1 cellular context compared by ENCODE assay signal in the genomic region with DNA sequence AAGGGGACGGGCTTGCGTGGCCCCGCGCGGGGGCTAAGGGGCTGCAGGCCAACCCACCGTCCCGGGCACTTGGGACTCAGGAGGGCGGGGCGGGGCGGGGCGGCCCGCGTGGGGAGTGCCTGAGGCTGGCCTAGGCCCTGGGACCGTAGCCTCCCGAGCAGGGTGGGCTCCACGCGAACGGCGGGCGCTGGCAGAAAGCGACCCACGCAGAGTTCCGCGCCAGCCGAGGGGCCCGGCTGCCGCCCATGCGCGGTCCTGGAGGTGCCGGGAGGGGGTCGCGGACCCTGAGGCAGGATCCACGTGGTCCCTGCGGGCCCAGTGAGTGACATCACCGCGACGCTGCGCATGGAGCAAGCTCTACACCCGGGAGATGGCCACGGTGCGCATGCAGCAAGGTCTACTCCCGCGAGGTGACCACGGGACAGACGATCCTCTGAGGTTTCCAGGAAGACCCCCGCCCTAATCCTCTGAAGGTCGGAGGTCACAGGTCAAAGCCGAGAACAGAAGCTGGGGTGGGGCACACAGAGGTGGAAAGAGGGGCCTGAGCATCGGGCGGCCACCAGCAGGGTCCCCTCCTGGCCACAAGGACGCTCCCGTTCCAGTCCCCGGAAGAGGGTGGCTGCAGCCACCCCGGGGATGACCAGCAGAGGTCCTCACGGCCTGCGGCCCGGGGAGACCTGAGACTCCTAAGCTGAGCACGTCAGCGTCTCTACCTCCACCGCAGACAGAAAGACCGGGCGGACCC.
TF ChIP-seq lines count a peak whose summit lies in the region.

No MANE protein-coding gene starts in this region.

TF ChIP-seq in H1, 55 proteins besides CTCF, POLR2A, EP300 and RAD21 (continued from another document):
- TF ChIP-seq, protein P1, sequence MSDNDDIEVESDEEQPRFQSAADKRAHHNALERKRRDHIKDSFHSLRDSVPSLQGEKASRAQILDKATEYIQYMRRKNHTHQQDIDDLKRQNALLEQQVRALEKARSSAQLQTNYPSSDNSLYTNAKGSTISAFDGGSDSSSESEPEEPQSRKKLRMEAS (IDR thresholded peaks at IDR 0.05): peak; percentile 83
- TF ChIP-seq BACH1 (IDR thresholded peaks at IDR 0.05; ENCODE audit: low read length) (peak; percentile 48), HDAC2 (IDR thresholded peaks at IDR 0.05; ENCODE audit: borderline replicate concordance in 1 of 2, low read depth in 2 of 2, low read length in 2 of 2) (0 out of 4 replicates have a peak, but pooled peaks have one; percentile 3 to 36), CTBP2 (IDR thresholded peaks at IDR 0.05; ENCODE audit: borderline replicate concordance, insufficient read depth, insufficient read length, low read length) (no peak), ASH2L (IDR thresholded peaks at IDR 0.05; ENCODE audit: low read length) (peak; percentile 48), PHF8 (conservative IDR thresholded peaks at IDR 0.05; ENCODE audit: low read depth, low read length) (peak; percentile 34; the same call in 1 of the 2 replicates), CHD2 (IDR thresholded peaks at IDR 0.05; ENCODE audit: low read length) (peak; percentile 42; the same call in 1 of the 2 replicates), CREB1 (IDR thresholded peaks at IDR 0.05) (peak; percentile 11), SIRT6 (IDR thresholded peaks at IDR 0.05; ENCODE audit: low read length) (no peak)
- TF ChIP-seq, protein P2, sequence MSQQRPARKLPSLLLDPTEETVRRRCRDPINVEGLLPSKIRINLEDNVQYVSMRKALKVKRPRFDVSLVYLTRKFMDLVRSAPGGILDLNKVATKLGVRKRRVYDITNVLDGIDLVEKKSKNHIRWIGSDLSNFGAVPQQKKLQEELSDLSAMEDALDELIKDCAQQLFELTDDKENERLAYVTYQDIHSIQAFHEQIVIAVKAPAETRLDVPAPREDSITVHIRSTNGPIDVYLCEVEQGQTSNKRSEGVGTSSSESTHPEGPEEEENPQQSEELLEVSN (IDR thresholded peaks at IDR 0.05): peak; percentile 65
